ENCODE assay signal across 8 cellular contexts in genomic region chr10:97640174-97640867, GRCh38. TPM values are rescaled to one million over a fixed set of nuclear protein-coding genes. Genes with fewer than 3 reads are reported as not detected.
DNase-seq lines count a peak whose midpoint lies in the region; ATAC-seq and TF ChIP-seq lines count a peak whose summit lies in the region.

PI4K2A (plus strand) TSS chr10:97640671; CDS start chr10:97640743, 72 bp downstream.

- peak within 1 kb of the TSS; percentile 90 to 97 (median 92) for H3K27ac Mint-ChIP-seq in CD14-positive monocyte
- H3K27ac Mint-ChIP-seq in activated CD4-positive, alpha-beta T cell treated with anti-CD3 and anti-CD28 coated beads, Interleukin-2, amount 10 ng/mL, durations not matched to agents 7 days and 5 days: peak within 1 kb of the TSS; percentile 95
- peak within 1 kb of the TSS; percentile 97 for H3K27ac Mint-ChIP-seq in dendritic cell treated with granulocyte-macrophage colony-stimulating factor and Interleukin-4, amounts not matched to agents 40 ng/mL and 50 ng/mL, for 4 days

- H3K9me3 Mint-ChIP-seq in CD14-positive monocyte: no peaks in the 10 kb centered on the region
- no peaks in the 10 kb centered on the region for H3K9me3 Mint-ChIP-seq in activated CD4-positive, alpha-beta T cell treated with anti-CD3 and anti-CD28 coated beads, Interleukin-2, amount 10 ng/mL, durations not matched to agents 7 days and 5 days
- H3K9me3 Mint-ChIP-seq in dendritic cell treated with granulocyte-macrophage colony-stimulating factor and Interleukin-4, amounts not matched to agents 40 ng/mL and 50 ng/mL, for 4 days: no peaks in the 10 kb centered on the region

- ATAC-seq in GM19395 (IDR thresholded peaks at IDR 0.05; ENCODE audit: unreplicated experiment): peak; percentile 97
- peak; percentile 92 for ATAC-seq in HG03558 (IDR thresholded peaks at IDR 0.05; ENCODE audit: extremely low read depth, unreplicated experiment)
- peak; percentile 97 for ATAC-seq in left lobe of liver

- peaks cover 2 to 9% (median 3%) of the 10 kb centered on the region in 3 donors for H3K27me3 Mint-ChIP-seq in CD14-positive monocyte (ENCODE audit: low read depth in 3 of 3)
- no peaks in the 10 kb centered on the region for H3K27me3 Mint-ChIP-seq in activated CD4-positive, alpha-beta T cell treated with anti-CD3 and anti-CD28 coated beads, Interleukin-2, amount 10 ng/mL, durations not matched to agents 7 days and 5 days
- H3K27me3 Mint-ChIP-seq in dendritic cell treated with granulocyte-macrophage colony-stimulating factor and Interleukin-4, amounts not matched to agents 40 ng/mL and 50 ng/mL, for 4 days: peaks cover 1% of the 10 kb centered on the region

- DNase-seq in CD14-positive monocyte (ENCODE audit: low spot score) (peak; percentile 100), NCI-H748 (lab: John Stamatoyannopoulos, UW; ENCODE audit: unreplicated experiment) (peak; percentile 97), left lobe of liver (ENCODE audit: low spot score) (peak; percentile 99)
- peak; percentile 100 for DNase-seq in activated CD4-positive, alpha-beta T cell treated with anti-CD3 and anti-CD28 coated beads, Interleukin-2, amount 10 ng/mL, durations not matched to agents 7 days and 5 days
- DNase-seq in stimulated activated CD4-positive, alpha-beta T cell treated with anti-CD3 and anti-CD28 coated beads, Interleukin-2, amount 100 ng/mL, for 24 hours: peak; percentile 99

- intact Hi-C loops in CD14-positive monocyte (cut with micrococcal nuclease): loop anchor here in 1 of 2 donors (5.0 kb wide), 1 partner anchor 47 kb away; the partner anchor contains the start of gene AVPI1
- intact Hi-C loops in dendritic cell treated with granulocyte-macrophage colony-stimulating factor and Interleukin-4, amounts not matched to agents 40 ng/mL and 50 ng/mL, for 4 days (cut with micrococcal nuclease): loop anchor here (2.0 to 10.0 kb wide), 2 partner anchors 46 to 146 kb away; partner anchors contain the start of genes AVPI1, MMS19 and UBTD1

- H3K4me1 Mint-ChIP-seq in CD14-positive monocyte: peaks cover 19% of the 10 kb centered on the region
- peaks cover 24% of the 10 kb centered on the region for H3K4me1 Mint-ChIP-seq in activated CD4-positive, alpha-beta T cell treated with anti-CD3 and anti-CD28 coated beads, Interleukin-2, amount 10 ng/mL, durations not matched to agents 7 days and 5 days
- peaks cover 36% of the 10 kb centered on the region for H3K4me1 Mint-ChIP-seq in dendritic cell treated with granulocyte-macrophage colony-stimulating factor and Interleukin-4, amounts not matched to agents 40 ng/mL and 50 ng/mL, for 4 days (ENCODE audit: low read depth)

- TF ChIP-seq CTCF in CD14-positive monocyte (IDR thresholded peaks at IDR 0.05): no peak

- POLR2A ChIA-PET in activated CD4-positive, alpha-beta T cell treated with anti-CD3 and anti-CD28 coated beads, Interleukin-2, amount 10 ng/mL, durations not matched to agents 7 days and 5 days (lab: Charles Lee): interaction anchor here (0.5 to 0.7 kb wide), 3 partner anchors 9 to 249 kb away, joined by 3 to 4 read pairs (median 3); no protein-coding TSS in a partner anchor

- CTCF ChIA-PET in activated CD4-positive, alpha-beta T cell treated with anti-CD3 and anti-CD28 coated beads, Interleukin-2, amount 10 ng/mL, durations not matched to agents 7 days and 5 days (lab: Charles Lee): interaction anchor here (0.6 to 1.9 kb wide), 4 partner anchors 25 to 1571 kb away, joined by 3 to 4 read pairs (median 4); no protein-coding TSS in a partner anchor

- peak within 1 kb of the TSS; percentile 96 to 97 for H3K4me3 Mint-ChIP-seq in CD14-positive monocyte
- H3K4me3 Mint-ChIP-seq in activated CD4-positive, alpha-beta T cell treated with anti-CD3 and anti-CD28 coated beads, Interleukin-2, amount 10 ng/mL, durations not matched to agents 7 days and 5 days: peak within 1 kb of the TSS; percentile 94
- H3K4me3 Mint-ChIP-seq in dendritic cell treated with granulocyte-macrophage colony-stimulating factor and Interleukin-4, amounts not matched to agents 40 ng/mL and 50 ng/mL, for 4 days: peak within 1 kb of the TSS; percentile 95

- peaks cover 24 to 26% of the 10 kb centered on the region in 2 donors for H3K36me3 Mint-ChIP-seq in CD14-positive monocyte
- peaks cover 10% of the 10 kb centered on the region for H3K36me3 Mint-ChIP-seq in activated CD4-positive, alpha-beta T cell treated with anti-CD3 and anti-CD28 coated beads, Interleukin-2, amount 10 ng/mL, durations not matched to agents 7 days and 5 days (ENCODE audit: low read depth)
- H3K36me3 Mint-ChIP-seq in dendritic cell treated with granulocyte-macrophage colony-stimulating factor and Interleukin-4, amounts not matched to agents 40 ng/mL and 50 ng/mL, for 4 days (ENCODE audit: low read depth): peaks cover 38% of the 10 kb centered on the region

RNA-seq across cellular contexts. Expression of gene PI4K2A, which starts in this region (rescaled TPM):
- polyA plus RNA-seq in CD14-positive monocyte: 1 to 10 TPM; 5.8 to 6.7 TPM
- total RNA-seq in activated CD4-positive, alpha-beta T cell treated with anti-CD3 and anti-CD28 coated beads, Interleukin-2, amount 10 ng/mL, durations not matched to agents 7 days and 5 days: 10 to 100 TPM in 1 of 2 experiments, 1 to 10 TPM in 1; 9.9 to 10.1 TPM
- total RNA-seq in left lobe of liver: 5.6 TPM

Comparison
In these comparisons a context has a peak if more than half of its experiments do, and no peak if none do; other contexts are left out.
1. Peak in every context shown above with its lines: DNase-seq and ATAC-seq.